Comparison of ENCODE assay signal across 25 cellular contexts in the genomic region with DNA sequence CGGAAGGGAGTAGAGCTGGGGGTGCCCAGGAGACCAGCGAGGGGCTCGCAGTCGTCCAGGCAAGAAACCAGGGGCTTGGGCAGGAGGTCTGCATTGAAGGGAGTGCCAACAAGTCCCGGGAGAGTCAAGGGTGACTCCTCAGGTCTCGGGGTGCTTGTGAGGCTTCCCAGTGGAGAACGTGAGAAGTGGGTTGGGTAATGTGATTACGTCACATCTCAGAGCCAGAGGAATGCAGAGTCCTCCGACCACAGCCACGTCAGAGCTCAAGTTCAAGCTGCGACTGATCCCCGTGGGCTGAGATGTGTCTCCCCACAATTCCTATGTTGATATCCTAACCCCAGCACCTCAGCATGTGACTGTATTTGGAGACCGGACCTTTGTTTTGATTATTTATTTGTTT.
DNase-seq lines count a peak whose midpoint lies in the region; ATAC-seq and TF ChIP-seq lines count a peak whose summit lies in the region.
"Had no signal": no experiment of that assay in that cellular context is flagged by ENCODE, and none has a peak within 500 bp of the region (broad histone marks: within the 10 kb centered on the region; RNA-seq: fewer than 3 reads in every experiment).

No MANE protein-coding gene starts in this region.

- H3K36me3 ChIP-seq in Caco-2 (ENCODE audit: control insufficient read depth, insufficient read depth, low read length) (no peaks in the 10 kb centered on the region), lower lobe of right lung (no peaks in the 10 kb centered on the region)
- H3K36me3 ChIP-seq: esophagus squamous epithelium, ovary, thoracic aorta had no signal

- H3K4me3 Mint-ChIP-seq in Caco-2 (ENCODE audit: unreplicated experiment), result no peak overlapping the region
- H3K4me3 Mint-ChIP-seq: activated CD4-positive, alpha-beta memory T cell treated with anti-CD3 and anti-CD28 coated beads for 36 hours; activated naive CD8-positive, alpha-beta T cell treated with anti-CD3 and anti-CD28 coated beads, Interleukin-2, amount 50 U/mL, for 24 hours; mesothelial cell of epicardium; naive thymus-derived CD8-positive, alpha-beta T cell had no signal

- H3K9me3 ChIP-seq in Caco-2 (no peaks in the 10 kb centered on the region), lower lobe of right lung (no peaks in the 10 kb centered on the region)
- H3K9me3 ChIP-seq: esophagus squamous epithelium, ovary, thoracic aorta had no signal

- CTCF ChIA-PET in Caco-2 (lab: Charles Lee), result interaction anchor here (0.6 to 1.8 kb wide), 2 partner anchors 90 to 142 kb away, joined by 3 to 5 read pairs; no protein-coding TSS in a partner anchor

- H3K4me3 ChIP-seq in Caco-2 (ENCODE audit: low read depth, low read length) (no peak overlapping the region), choroid plexus epithelial cell (ENCODE audit: low read depth, low read length) (no peak overlapping the region), lower lobe of right lung (no peak overlapping the region)
- H3K4me3 ChIP-seq: esophagus squamous epithelium, ovary, thoracic aorta had no signal

- ATAC-seq in lower lobe of right lung, result peak; percentile 38 to 59
- ATAC-seq in GM19395 (IDR thresholded peaks at IDR 0.05; ENCODE audit: unreplicated experiment), result no peak
- ATAC-seq in GM19452 (IDR thresholded peaks at IDR 0.05; ENCODE audit: unreplicated experiment), result no peak
- ATAC-seq: activated naive CD8-positive, alpha-beta T cell treated with anti-CD3 and anti-CD28 coated beads, Interleukin-2, amount 50 U/mL, for 24 hours; naive thymus-derived CD8-positive, alpha-beta T cell had no signal

- H3K27me3 Mint-ChIP-seq in Caco-2 (ENCODE audit: insufficient read depth, unreplicated experiment), result peaks cover 4% of the 10 kb centered on the region

- DNase-seq in Caco-2, result no peak
- peak; percentile 14 for DNase-seq in HT1080 (ENCODE audit: low read depth)
- peak; percentile 39 for DNase-seq in choroid plexus epithelial cell (ENCODE audit: low read depth)
- peak; percentile 44 for DNase-seq in lower lobe of right lung
- DNase-seq in dedifferentiated amniotic fluid mesenchymal stem cell (ENCODE audit: extremely low spot score), result no peak
- no peak for DNase-seq in cerebellar nuclear complex (lab: John Stamatoyannopoulos, UW)
- DNase-seq: activated CD4-positive, alpha-beta memory T cell treated with anti-CD3 and anti-CD28 coated beads for 36 hours; activated CD8-positive, alpha-beta memory T cell treated with anti-CD3 and anti-CD28 coated beads, Interleukin-2, amount 50 U/mL, for 48 hours; activated gamma-delta T cell; activated naive CD8-positive, alpha-beta T cell treated with anti-CD3 and anti-CD28 coated beads, Interleukin-2, amount 50 U/mL, for 24 hours; esophagus squamous epithelium; KG1; naive thymus-derived CD8-positive, alpha-beta T cell; NCI-H1092; NCI-H187 treated with DMSO at 0.1 percent for 48 hours; NCI-H526 treated with DMSO at 0.1 percent for 48 hours; stimulated activated CD4-positive, alpha-beta T cell treated with anti-CD3 and anti-CD28 coated beads, Interleukin-12 subunit alpha, Interleukin-12 subunit beta, amount 100 ng/mL, for 4 hours; stimulated activated CD4-positive, alpha-beta T cell treated with anti-CD3 and anti-CD28 coated beads, Interleukin-4, amount 100 ng/mL, for 24 hours; stimulated activated naive CD4-positive, alpha-beta T cell treated with Interleukin-2 at 50 U/mL for 16 hours had no signal

- H3K27ac ChIP-seq in lower lobe of right lung, result no peak overlapping the region
- H3K27ac ChIP-seq: C4-2B, esophagus squamous epithelium, ovary, thoracic aorta had no signal

- no peak for TF ChIP-seq CTCF in Caco-2 (IDR thresholded peaks at IDR 0.05; ENCODE audit: insufficient read depth in 1 of 2, low read depth in 1 of 2, low read length in 1 of 2, severe bottlenecking in 1 of 2, unreplicated experiment in 1 of 2)
- TF ChIP-seq CTCF in choroid plexus epithelial cell (conservative IDR thresholded peaks at IDR 0.05; ENCODE audit: low read depth, low read length), result no peak
- no peak for TF ChIP-seq CTCF in lower lobe of right lung (IDR thresholded peaks at IDR 0.05)

- peaks cover under 1% of the 10 kb centered on the region for H3K9me3 Mint-ChIP-seq in Caco-2 (ENCODE audit: unreplicated experiment)
- H3K9me3 Mint-ChIP-seq: activated CD4-positive, alpha-beta memory T cell treated with anti-CD3 and anti-CD28 coated beads for 36 hours; activated naive CD8-positive, alpha-beta T cell treated with anti-CD3 and anti-CD28 coated beads, Interleukin-2, amount 50 U/mL, for 24 hours; mesothelial cell of epicardium had no signal

- intact Hi-C loops in Caco-2 (cut with micrococcal nuclease; ENCODE audit: unreplicated experiment), result loop anchor here (2.0 kb wide), 1 partner anchor 255 kb away; no protein-coding TSS in a partner anchor
- intact Hi-C loops in lower lobe of right lung (cut with DNase I), result no loop called here

- H3K4me1 ChIP-seq in Caco-2 (peaks cover 11% of the 10 kb centered on the region; the same call in 1 of the 2 replicates), lower lobe of right lung (peaks cover 8% of the 10 kb centered on the region)

- POLR2A ChIA-PET in Caco-2 (lab: Charles Lee), result no interaction called here

- peak overlapping the region; percentile 36 for H3K27ac Mint-ChIP-seq in Caco-2 (ENCODE audit: unreplicated experiment)
- H3K27ac Mint-ChIP-seq: activated CD4-positive, alpha-beta memory T cell treated with anti-CD3 and anti-CD28 coated beads for 36 hours; activated naive CD8-positive, alpha-beta T cell treated with anti-CD3 and anti-CD28 coated beads, Interleukin-2, amount 50 U/mL, for 24 hours; mesothelial cell of epicardium; naive thymus-derived CD8-positive, alpha-beta T cell had no signal

- peaks cover 6% of the 10 kb centered on the region for H3K4me1 Mint-ChIP-seq in Caco-2 (ENCODE audit: low read depth, unreplicated experiment)
- H3K4me1 Mint-ChIP-seq: activated naive CD8-positive, alpha-beta T cell treated with anti-CD3 and anti-CD28 coated beads, Interleukin-2, amount 50 U/mL, for 24 hours; naive thymus-derived CD8-positive, alpha-beta T cell had no signal

- no peaks in the 10 kb centered on the region for H3K36me3 Mint-ChIP-seq in Caco-2 (ENCODE audit: insufficient read depth, unreplicated experiment)
- H3K36me3 Mint-ChIP-seq: activated CD4-positive, alpha-beta memory T cell treated with anti-CD3 and anti-CD28 coated beads for 36 hours; mesothelial cell of epicardium; naive thymus-derived CD8-positive, alpha-beta T cell had no signal

- BruUV-seq in Caco-2 (replicated peaks; lab: Mats Ljungman, UMichigan), result no TSS peak

- H3K27me3 ChIP-seq in Caco-2 (replicated peaks; ENCODE audit: control insufficient read depth, insufficient read depth, low read length) (no peaks in the 10 kb centered on the region), lower lobe of right lung (ENCODE audit: low read depth) (no peaks in the 10 kb centered on the region)
- H3K27me3 ChIP-seq: ovary had no signal

Comparison
In these comparisons a context has a peak if more than half of its experiments do, and no peak if none do; other contexts are left out.
1. DNase-seq: peak in HT1080 (single experiment), choroid plexus epithelial cell (single experiment) and lower lobe of right lung (single experiment); none in Caco-2 (0 of 2), dedifferentiated amniotic fluid mesenchymal stem cell (single experiment) and cerebellar nuclear complex (0 of 2).
2. ATAC-seq: peak in lower lobe of right lung (2 of 2); none in GM19395 (single experiment) and GM19452 (single experiment).